8 cellular contexts compared by ENCODE assay signal in genomic region chr15:59313703-59314332, GRCh38. TPM values are rescaled to one million over a fixed set of nuclear protein-coding genes. Genes with fewer than 3 reads are reported as not detected.
DNase-seq lines count a peak whose midpoint lies in the region; ATAC-seq and TF ChIP-seq lines count a peak whose summit lies in the region.
"Had no signal": no experiment of that assay in that cellular context is flagged by ENCODE, and none has a peak within 500 bp of the region (broad histone marks: within the 10 kb centered on the region; RNA-seq: fewer than 3 reads in every experiment).

No MANE protein-coding gene starts in this region.

- H3F3A ChIP-seq in PC-3 (ENCODE audit: low read length, unreplicated experiment), result peaks cover 6% of the 10 kb centered on the region

- H3K9me3 ChIP-seq in PC-3 (ENCODE audit: low read length) (no peaks in the 10 kb centered on the region), upper lobe of right lung (no peaks in the 10 kb centered on the region)
- H3K9me3 ChIP-seq: SJSA1 had no signal

- TF ChIP-seq CTCF in PC-3 (conservative IDR thresholded peaks at IDR 0.05; ENCODE audit: low read depth, low read length) (no peak), upper lobe of right lung (IDR thresholded peaks at IDR 0.05) (no peak)

- H3K27me3 ChIP-seq in PC-3 (ENCODE audit: low read length) (no peaks in the 10 kb centered on the region), upper lobe of right lung (no peaks in the 10 kb centered on the region)
- H3K27me3 ChIP-seq: SJSA1 had no signal

- H3K4me3 ChIP-seq in PC-3 (ENCODE audit: low read length), result 0 out of 2 replicates have a peak overlapping the region, but pooled peaks have one; percentile 29
- no peak overlapping the region for H3K4me3 ChIP-seq in upper lobe of right lung
- H3K4me3 ChIP-seq: SJSA1 had no signal

- H3K9ac ChIP-seq in PC-3 (ENCODE audit: low read length), result no peak overlapping the region

- H3K4me2 ChIP-seq in PC-3 (ENCODE audit: low read length), result peak overlapping the region; percentile 67

- H3K9me2 ChIP-seq in PC-3 (replicated peaks; ENCODE audit: low read length), result no peaks in the 10 kb centered on the region

- DNase-seq in PC-3 (peak; percentile 90), iPS-NIHi11 (ENCODE audit: low spot score) (peak; percentile 58), upper lobe of right lung (peak; percentile 91), KG1 (lab: John Stamatoyannopoulos, UW) (no peak), NCI-H526 treated with DMSO at 0.1 percent for 48 hours (lab: John Stamatoyannopoulos, UW) (no peak)

- H3K27ac ChIP-seq in PC-3 (ENCODE audit: low read length), result peak overlapping the region; percentile 66
- H3K27ac ChIP-seq in upper lobe of right lung, result no peak overlapping the region
- H3K27ac ChIP-seq: SJSA1 had no signal

- CTCF ChIA-PET in PC-3 (lab: Charles Lee), result no interaction called here

- POLR2A ChIA-PET in PC-3 (lab: Charles Lee; ENCODE audit: unreplicated experiment), result interaction anchor here (0.6 kb wide), 1 partner anchor 48 kb away, joined by 3 read pairs; no protein-coding TSS in a partner anchor

- ATAC-seq in GM19463 (IDR thresholded peaks at IDR 0.05; ENCODE audit: unreplicated experiment) (peak; percentile 91), HG03378 (IDR thresholded peaks at IDR 0.05; ENCODE audit: unreplicated experiment) (peak; percentile 63), PC-3 (peak; percentile 95), upper lobe of right lung (peak; percentile 88)

- peaks cover 52% of the 10 kb centered on the region for H3K4me1 ChIP-seq in PC-3 (ENCODE audit: insufficient read depth, low read length)
- peaks cover 30% of the 10 kb centered on the region for H3K4me1 ChIP-seq in upper lobe of right lung
- H3K4me1 ChIP-seq: SJSA1 had no signal

- H3K36me3 ChIP-seq in PC-3 (ENCODE audit: low read depth, low read length) (no peaks in the 10 kb centered on the region), upper lobe of right lung (no peaks in the 10 kb centered on the region)
- H3K36me3 ChIP-seq: SJSA1 had no signal

- H3K79me2 ChIP-seq in PC-3 (ENCODE audit: low read length), result peaks cover 98% of the 10 kb centered on the region

- H2AFZ ChIP-seq in PC-3 (ENCODE audit: low read length), result no peak overlapping the region

- no TSS peak for BruUV-seq in PC-3 (replicated peaks; lab: Mats Ljungman, UMichigan)

- H4K20me1 ChIP-seq in PC-3 (ENCODE audit: low read length), result peaks cover 18% of the 10 kb centered on the region; the same call in 1 of the 2 replicates

- intact Hi-C loops in PC-3 (cut with micrococcal nuclease), result no loop called here
- intact Hi-C loops in upper lobe of right lung (cut with DNase I), result no loop called here

RNA-seq across cellular contexts. Expression of gene MYO1E, which starts 58.9 kb away (rescaled TPM):
- total RNA-seq in PC-3 (2014; rRNA removed) (67.7 and 68.8 TPM in 2 replicates), upper lobe of right lung (98.4 TPM)

Comparison
In these comparisons a context has a peak if more than half of its experiments do, and no peak if none do; other contexts are left out.
1. DNase-seq: peak in PC-3 (single experiment), iPS-NIHi11 (single experiment) and upper lobe of right lung (single experiment); none in KG1 (single experiment) and NCI-H526 treated with DMSO at 0.1 percent for 48 hours (single experiment).
2. Peak in every context shown above with its lines, with median percentiles within 50 percentile points of each other: ATAC-seq.